In the genomic region with DNA sequence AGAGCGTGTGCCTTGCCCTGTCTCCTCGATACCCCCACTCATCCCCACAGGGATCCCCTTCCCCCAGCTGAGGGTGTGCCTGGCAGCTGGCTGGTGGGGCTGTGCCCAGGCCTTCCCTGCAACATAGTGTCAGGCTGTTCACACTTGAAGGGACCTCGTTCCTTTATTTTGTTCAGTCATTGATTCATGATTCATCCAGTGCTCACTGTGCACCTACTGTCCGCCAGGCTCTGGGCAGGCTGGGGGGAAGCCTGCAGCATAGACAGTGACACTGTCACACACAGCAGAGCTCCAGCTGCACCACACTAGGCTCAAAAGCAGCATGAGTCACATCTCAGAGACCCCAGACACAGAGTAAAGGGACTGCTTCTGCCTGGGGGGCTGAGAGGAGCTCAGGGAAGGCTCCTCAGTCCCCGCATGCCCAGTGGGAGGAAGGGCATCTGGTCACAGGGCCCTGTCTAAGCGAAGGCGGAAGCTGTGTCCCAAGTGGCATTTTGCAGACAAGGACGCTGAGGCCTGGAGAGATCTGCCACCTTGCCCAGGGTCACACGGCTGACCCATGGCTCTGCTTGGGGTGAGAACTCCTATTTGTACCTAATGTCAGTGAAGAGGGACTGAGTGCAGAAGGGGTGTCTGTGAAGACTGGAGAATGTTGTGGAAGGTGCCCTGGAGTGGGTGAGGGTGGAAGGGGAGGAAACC, we compare ENCODE assay signal across 15 cellular contexts. TPM values are rescaled to one million over a fixed set of nuclear protein-coding genes. Genes with fewer than 3 reads are reported as not detected.
DNase-seq lines count a peak whose midpoint lies in the region; ATAC-seq and TF ChIP-seq lines count a peak whose summit lies in the region.
"Had no signal": no experiment of that assay in that cellular context is flagged by ENCODE, and none has a peak within 500 bp of the region (broad histone marks: within the 10 kb centered on the region; RNA-seq: fewer than 3 reads in every experiment).

No MANE protein-coding gene starts in this region.

- no peak overlapping the region for H3K27ac Mint-ChIP-seq in type B pancreatic cell
- H3K27ac Mint-ChIP-seq: GM23338 had no signal

- BruUV-seq in Panc1 (replicated peaks; lab: Mats Ljungman, UMichigan): no TSS peak

- no peaks in the 10 kb centered on the region for H3K9me3 Mint-ChIP-seq in type B pancreatic cell
- H3K9me3 Mint-ChIP-seq: GM23338 had no signal

- no peak overlapping the region for H3K14ac ChIP-seq in neuronal stem cell (ENCODE audit: low read length)

- TF ChIP-seq CTCF in Panc1 (IDR thresholded peaks at IDR 0.05) (no peak), type B pancreatic cell (conservative IDR thresholded peaks at IDR 0.05) (no peak)

- intact Hi-C loops in Panc1 (cut with micrococcal nuclease; ENCODE audit: unreplicated experiment): no loop called here

- no peak overlapping the region for H3K4ac ChIP-seq in neuronal stem cell (ENCODE audit: low read length)

- H3K27ac ChIP-seq in Panc1 (ENCODE audit: low read length) (no peak overlapping the region), neuronal stem cell (replicated peaks; ENCODE audit: low read length) (no peak overlapping the region)

- no peak overlapping the region for H4K8ac ChIP-seq in neuronal stem cell (ENCODE audit: low read depth, low read length)

- H3K4me1 Mint-ChIP-seq in type B pancreatic cell (ENCODE audit: unreplicated experiment): peaks cover 16% of the 10 kb centered on the region

- H2BK12ac ChIP-seq in neuronal stem cell (ENCODE audit: low read length): no peak overlapping the region

- no peak for DNase-seq in Panc1 (ENCODE audit: low read depth, low spot score)
- peak; percentile 47 for DNase-seq in ecto neural progenitor cell (ENCODE audit: low spot score)
- DNase-seq in neuronal stem cell (ENCODE audit: low spot score): no peak
- DNase-seq in type B pancreatic cell (ENCODE audit: extremely low spot score, unreplicated experiment): peak; percentile 36
- no peak for DNase-seq in SIG-M5 treated with dmso at 0.1 percent for 504 hours (lab: John Stamatoyannopoulos, UW; ENCODE audit: unreplicated experiment)
- no peak for DNase-seq in NCI-H2107 treated with DMSO at 0.1 percent for 48 hours (lab: John Stamatoyannopoulos, UW; ENCODE audit: unreplicated experiment)
- DNase-seq: DMS 273 treated with DMSO at 0.1 percent for 48 hours, Kasumi-1, NCI-H1092 treated with DMSO at 0.1 percent for 48 hours, NCI-H146, NCI-H2081, Right ventricle myocardium superior had no signal

- peak overlapping the region; percentile 65 for H2BK15ac ChIP-seq in neuronal stem cell (ENCODE audit: low read length)

- ATAC-seq in Panc1 (0 out of 2 replicates have a peak, but pooled peaks have one; percentile 44), GM21447 (IDR thresholded peaks at IDR 0.05; ENCODE audit: unreplicated experiment) (no peak), GM21360 (IDR thresholded peaks at IDR 0.05; ENCODE audit: unreplicated experiment) (no peak)

- no peak overlapping the region for H2BK120ac ChIP-seq in neuronal stem cell (ENCODE audit: low read depth, low read length)

- no peak overlapping the region for H3K4me2 ChIP-seq in neuronal stem cell (ENCODE audit: insufficient read depth, low read length, poor library complexity, severe bottlenecking)
- H3K4me2 ChIP-seq: GM23338 had no signal

- WGBS in neuronal stem cell (ENCODE audit: extremely low coverage in 2 of 2, insufficient read length in 2 of 2, insufficient replicate concordance in 1 of 2), 2 donors: no CpG with 5 or more reads among the region's 9 CpGs

- H4K91ac ChIP-seq in neuronal stem cell (ENCODE audit: low read depth, low read length, poor library complexity): no peak overlapping the region

- H3K4me1 ChIP-seq in Panc1 (ENCODE audit: control insufficient read depth, insufficient read depth, low read length) (no peaks in the 10 kb centered on the region; the same call in 1 of the 2 replicates), neuronal stem cell (ENCODE audit: control insufficient read depth in 2 of 2, insufficient read depth in 1 of 2, low read depth in 1 of 2, low read length in 2 of 2) (peaks cover 0 to 3% of the 10 kb centered on the region in 2 donors)

- H3K9me3 ChIP-seq in Panc1 (ENCODE audit: control insufficient read depth, insufficient read depth, low read depth, low read length): no peaks in the 10 kb centered on the region
- no peaks in the 10 kb centered on the region for H3K9me3 ChIP-seq in neuronal stem cell (replicated peaks in 1 of 2; ENCODE audit: control insufficient read depth in 2 of 2, insufficient read depth in 1 of 2, low read depth in 1 of 2, low read length in 2 of 2)

- peak overlapping the region; percentile 42 for H2BK5ac ChIP-seq in neuronal stem cell (ENCODE audit: low read length)

- no peak overlapping the region for H3K4me3 Mint-ChIP-seq in type B pancreatic cell
- H3K4me3 Mint-ChIP-seq: GM23338 had no signal

- no peak overlapping the region for H3K9ac ChIP-seq in neuronal stem cell (ENCODE audit: low read depth, low read length, poor library complexity)

- H3K27me3 ChIP-seq in Panc1 (ENCODE audit: control insufficient read depth, insufficient read depth, low read length) (no peaks in the 10 kb centered on the region), neuronal stem cell (ENCODE audit: control insufficient read depth in 3 of 3, insufficient read depth in 3 of 3, low read depth in 1 of 3, low read length in 3 of 3) (no peaks in the 10 kb centered on the region)

- CTCF ChIA-PET in Panc1 (lab: Charles Lee): no interaction called here

- no peak overlapping the region for H2AFZ ChIP-seq in neuronal stem cell (ENCODE audit: low read length)
- H2AFZ ChIP-seq: GM23338 had no signal

- POLR2A ChIA-PET in Panc1 (lab: Charles Lee): no interaction called here

- no peaks in the 10 kb centered on the region for H3K36me3 ChIP-seq in Panc1 (ENCODE audit: control insufficient read depth, insufficient read depth, low read length)
- H3K36me3 ChIP-seq in neuronal stem cell (replicated peaks in 1 of 2; ENCODE audit: control insufficient read depth in 2 of 2, insufficient read depth in 2 of 2, low read length in 2 of 2): no peaks in the 10 kb centered on the region

- H3K18ac ChIP-seq in neuronal stem cell (ENCODE audit: low read length): peak overlapping the region; percentile 84

- H3K4me3 ChIP-seq in Panc1 (ENCODE audit: low read depth in 2 of 2, low read length in 2 of 2) (no peak overlapping the region), neuronal stem cell (ENCODE audit: low read length in 2 of 2) (no peak overlapping the region)
- H3K4me3 ChIP-seq: GM23338 had no signal

- no peak overlapping the region for H2AK5ac ChIP-seq in neuronal stem cell (ENCODE audit: low read depth, low read length)

- H3K27me3 Mint-ChIP-seq in type B pancreatic cell: peaks cover 21% of the 10 kb centered on the region

- in situ Hi-C loops in Panc1 (cut with HindIII; ENCODE audit: low pct_unique_long_range_greater_than_20kb, low sequenced_read_pairs): no loop called here

- no peak overlapping the region for H3K23ac ChIP-seq in neuronal stem cell (ENCODE audit: low read depth, low read length, poor library complexity)

- no peaks in the 10 kb centered on the region for H3K36me3 Mint-ChIP-seq in type B pancreatic cell

- H3K79me1 ChIP-seq in neuronal stem cell (ENCODE audit: low read depth, low read length): no peaks in the 10 kb centered on the region

RNA-seq across cellular contexts. Expression of a gene that starts 27.9 kb away (rescaled TPM):
- 2.7 TPM for total RNA-seq in Panc1 (2021; ENCODE audit: unreplicated experiment)
- polyA plus RNA-seq in Panc1 (2012; ENCODE audit: insufficient read length): 2.1 TPM
- 1.6 TPM for polyA plus RNA-seq in neuronal stem cell (2013, experiment 1 of 2)
- polyA plus RNA-seq in neuronal stem cell (2013, experiment 2 of 2): 1.8 TPM
- total RNA-seq in type B pancreatic cell (ENCODE audit: low replicate concordance): 7.4 and 9.4 TPM in 2 replicates

Comparison
In these comparisons a context has a peak if more than half of its experiments do, and no peak if none do; other contexts are left out.
1. DNase-seq: peak in ecto neural progenitor cell (single experiment) and type B pancreatic cell (single experiment); none in Panc1 (single experiment), neuronal stem cell (single experiment), SIG-M5 treated with dmso at 0.1 percent for 504 hours (single experiment) and NCI-H2107 treated with DMSO at 0.1 percent for 48 hours (single experiment).